16 cellular contexts compared by ENCODE assay signal in genomic region chr4:141860974-141861373, GRCh38.
DNase-seq lines count a peak whose midpoint lies in the region; ATAC-seq, FAIRE-seq and TF ChIP-seq lines count a peak whose summit lies in the region.
"Had no signal": no experiment of that assay in that cellular context is flagged by ENCODE, and none has a peak within 500 bp of the region (broad histone marks: within the 10 kb centered on the region; RNA-seq: fewer than 3 reads in every experiment).

No MANE protein-coding gene starts in this region.

- TF ChIP-seq CTCF in Loucy (conservative IDR thresholded peaks at IDR 0.05; ENCODE audit: low read length): peak; percentile 61
- TF ChIP-seq CTCF in WTC11 (IDR thresholded peaks at IDR 0.05): no peak
- peak in 1 of 6 experiments; percentile 3 for TF ChIP-seq CTCF in Peyer's patch (IDR thresholded peaks at IDR 0.05)

- no peaks in the 10 kb centered on the region for H3K36me3 ChIP-seq in H7 (replicated peaks; ENCODE audit: control insufficient read depth, insufficient read depth, low read length)
- no peaks in the 10 kb centered on the region for H3K36me3 ChIP-seq in Loucy (ENCODE audit: insufficient read depth, low read length)
- H3K36me3 ChIP-seq in Peyer's patch: no peaks in the 10 kb centered on the region
- H3K36me3 ChIP-seq: BLaER1 treated with 17β-estradiol and CSF1 and Interleukin-3, amounts not matched to agents 10 nM and 100 nM had no signal

- POLR2A ChIA-PET in WTC11 (lab: Charles Lee): no interaction called here

- no peaks in the 10 kb centered on the region for H3F3A ChIP-seq in Loucy (ENCODE audit: low read depth)

- CTCF ChIA-PET in WTC11 (lab: Charles Lee): interaction anchor here (1.1 to 1.5 kb wide), 3 partner anchors 8 to 408 kb away, joined by 3 to 5 read pairs (median 4); no protein-coding TSS in a partner anchor

- H3K4me3 ChIP-seq in H7 (ENCODE audit: insufficient read depth, low read depth, low read length) (no peak overlapping the region), Loucy (ENCODE audit: low read length, poor library complexity, severe bottlenecking) (no peak overlapping the region), Peyer's patch (no peak overlapping the region)
- H3K4me3 ChIP-seq: BLaER1 treated with 17β-estradiol and CSF1 and Interleukin-3, amounts not matched to agents 10 nM and 100 nM; lung had no signal

- H3K9me3 ChIP-seq in Loucy (ENCODE audit: insufficient read depth, low read depth, low read length): peaks cover 4% of the 10 kb centered on the region; the same call in 1 of the 2 replicates
- no peaks in the 10 kb centered on the region for H3K9me3 ChIP-seq in Peyer's patch

- peaks cover 11% of the 10 kb centered on the region for H3K36me3 Mint-ChIP-seq in WTC11
- H3K36me3 Mint-ChIP-seq: natural killer cell had no signal

- DNase-seq in H7: peak; percentile 4
- no peak for DNase-seq in WTC11 (ENCODE audit: low spot score)
- DNase-seq in kidney tubule cell (ENCODE audit: low spot score): peak; percentile 33
- DNase-seq in GM12892 (ENCODE audit: insufficient read length): no peak
- no peak for DNase-seq in Peyer's patch
- no peak for DNase-seq in AG20443 (ENCODE audit: low spot score)
- DNase-seq: effector memory CD4-positive, alpha-beta T cell; KBM-7; natural killer cell; NCI-H1436; NCI-H446 had no signal

- no peak for TF ChIP-seq POLR2A in GM12892 (IDR thresholded peaks at IDR 0.05; ENCODE audit: low read depth, low read length)
- TF ChIP-seq POLR2A in Peyer's patch (IDR thresholded peaks at IDR 0.05): no peak

- H4K20me1 ChIP-seq in Loucy (ENCODE audit: insufficient read depth, low read length, poor library complexity, severe bottlenecking): no peaks in the 10 kb centered on the region
- H4K20me1 ChIP-seq: BLaER1 treated with 17β-estradiol and CSF1 and Interleukin-3, amounts not matched to agents 10 nM and 100 nM had no signal

- H3K27me3 ChIP-seq in H7 (ENCODE audit: control insufficient read depth, insufficient read depth, low read length): no peaks in the 10 kb centered on the region
- H3K27me3 ChIP-seq in Loucy (ENCODE audit: insufficient read depth, low read length, poor library complexity, severe bottlenecking): no peaks in the 10 kb centered on the region
- no peaks in the 10 kb centered on the region for H3K27me3 ChIP-seq in Peyer's patch
- H3K27me3 ChIP-seq: BLaER1 treated with 17β-estradiol and CSF1 and Interleukin-3, amounts not matched to agents 10 nM and 100 nM had no signal

- H2AFZ ChIP-seq in Loucy (ENCODE audit: low read length): no peak overlapping the region

- H3K27ac Mint-ChIP-seq in WTC11: no peak overlapping the region
- H3K27ac Mint-ChIP-seq: activated T-helper 17 cell treated with anti-CD3 and anti-CD28 coated beads, Interleukin-2, amount 50 U/mL, for 72 hours; natural killer cell; progenitor cell of endocrine pancreas had no signal

- no peaks in the 10 kb centered on the region for H3K4me1 ChIP-seq in Loucy (ENCODE audit: insufficient read depth, low read length, poor library complexity, severe bottlenecking)
- no peaks in the 10 kb centered on the region for H3K4me1 ChIP-seq in Peyer's patch
- H3K4me1 ChIP-seq: BLaER1 treated with 17β-estradiol and CSF1 and Interleukin-3, amounts not matched to agents 10 nM and 100 nM had no signal

- no peak overlapping the region for H3K27ac ChIP-seq in Peyer's patch
- H3K27ac ChIP-seq: BLaER1 treated with 17β-estradiol and CSF1 and Interleukin-3, amounts not matched to agents 10 nM and 100 nM had no signal

- H3K9ac ChIP-seq in Loucy (ENCODE audit: low read depth, low read length, poor library complexity, severe bottlenecking): no peak overlapping the region
- H3K9ac ChIP-seq: BLaER1 treated with 17β-estradiol and CSF1 and Interleukin-3, amounts not matched to agents 10 nM and 100 nM had no signal

- no peak overlapping the region for H3K4me2 ChIP-seq in Loucy (ENCODE audit: low read depth, low read length, poor library complexity, severe bottlenecking)
- H3K4me2 ChIP-seq: BLaER1 treated with 17β-estradiol and CSF1 and Interleukin-3, amounts not matched to agents 10 nM and 100 nM had no signal

- H3K27me3 Mint-ChIP-seq in WTC11 (ENCODE audit: low read depth): no peaks in the 10 kb centered on the region; the same call in 1 of the 2 replicates
- H3K27me3 Mint-ChIP-seq: progenitor cell of endocrine pancreas had no signal

- no peak overlapping the region for H3K4me3 Mint-ChIP-seq in WTC11
- H3K4me3 Mint-ChIP-seq: activated T-helper 17 cell treated with anti-CD3 and anti-CD28 coated beads, Interleukin-2, amount 50 U/mL, for 72 hours; natural killer cell had no signal

- peak; percentile 79 for ATAC-seq in WTC11
- ATAC-seq: activated T-helper 17 cell treated with anti-CD3 and anti-CD28 coated beads, Interleukin-2, amount 50 U/mL, for 72 hours; natural killer cell had no signal

- peaks cover 12% of the 10 kb centered on the region for H3K9me3 Mint-ChIP-seq in WTC11

- no peak for FAIRE-seq in GM12892 (lab: Jason Lieb, UNC)

- H3K4me1 Mint-ChIP-seq in WTC11: no peaks in the 10 kb centered on the region; the same call in 1 of the 2 replicates
- H3K4me1 Mint-ChIP-seq: activated T-helper 17 cell treated with anti-CD3 and anti-CD28 coated beads, Interleukin-2, amount 50 U/mL, for 72 hours; natural killer cell had no signal

- no peaks in the 10 kb centered on the region for H3K79me2 ChIP-seq in Loucy (ENCODE audit: insufficient read depth, low read length)

- no peaks in the 10 kb centered on the region for H3K9me2 ChIP-seq in Loucy (replicated peaks; ENCODE audit: low read depth, low read length)

TF ChIP-seq in WTC11, 78 proteins besides CTCF, POLR2A, EP300 and RAD21 (continues in another document):
- TF ChIP-seq GTF2I (CRISPR knock-in tag; conservative IDR thresholded peaks at IDR 0.05) (no peak), NFYB (CRISPR knock-in tag; conservative IDR thresholded peaks at IDR 0.05; ENCODE audit: low read depth) (no peak), NFE2L1 (CRISPR knock-in tag; IDR thresholded peaks at IDR 0.05) (no peak), ZNF232 (CRISPR knock-in tag; IDR thresholded peaks at IDR 0.05) (no peak), SOX15 (CRISPR knock-in tag; IDR thresholded peaks at IDR 0.05) (no peak), FOXJ3 (CRISPR knock-in tag; IDR thresholded peaks at IDR 0.05; ENCODE audit: borderline replicate concordance) (no peak), MYBL2 (CRISPR knock-in tag; IDR thresholded peaks at IDR 0.05) (no peak)
- TF ChIP-seq, protein P1, sequence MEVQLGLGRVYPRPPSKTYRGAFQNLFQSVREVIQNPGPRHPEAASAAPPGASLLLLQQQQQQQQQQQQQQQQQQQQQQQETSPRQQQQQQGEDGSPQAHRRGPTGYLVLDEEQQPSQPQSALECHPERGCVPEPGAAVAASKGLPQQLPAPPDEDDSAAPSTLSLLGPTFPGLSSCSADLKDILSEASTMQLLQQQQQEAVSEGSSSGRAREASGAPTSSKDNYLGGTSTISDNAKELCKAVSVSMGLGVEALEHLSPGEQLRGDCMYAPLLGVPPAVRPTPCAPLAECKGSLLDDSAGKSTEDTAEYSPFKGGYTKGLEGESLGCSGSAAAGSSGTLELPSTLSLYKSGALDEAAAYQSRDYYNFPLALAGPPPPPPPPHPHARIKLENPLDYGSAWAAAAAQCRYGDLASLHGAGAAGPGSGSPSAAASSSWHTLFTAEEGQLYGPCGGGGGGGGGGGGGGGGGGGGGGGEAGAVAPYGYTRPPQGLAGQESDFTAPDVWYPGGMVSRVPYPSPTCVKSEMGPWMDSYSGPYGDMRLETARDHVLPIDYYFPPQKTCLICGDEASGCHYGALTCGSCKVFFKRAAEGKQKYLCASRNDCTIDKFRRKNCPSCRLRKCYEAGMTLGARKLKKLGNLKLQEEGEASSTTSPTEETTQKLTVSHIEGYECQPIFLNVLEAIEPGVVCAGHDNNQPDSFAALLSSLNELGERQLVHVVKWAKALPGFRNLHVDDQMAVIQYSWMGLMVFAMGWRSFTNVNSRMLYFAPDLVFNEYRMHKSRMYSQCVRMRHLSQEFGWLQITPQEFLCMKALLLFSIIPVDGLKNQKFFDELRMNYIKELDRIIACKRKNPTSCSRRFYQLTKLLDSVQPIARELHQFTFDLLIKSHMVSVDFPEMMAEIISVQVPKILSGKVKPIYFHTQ (CRISPR knock-in tag; IDR thresholded peaks at IDR 0.05): no peak
- TF ChIP-seq, protein P2, sequence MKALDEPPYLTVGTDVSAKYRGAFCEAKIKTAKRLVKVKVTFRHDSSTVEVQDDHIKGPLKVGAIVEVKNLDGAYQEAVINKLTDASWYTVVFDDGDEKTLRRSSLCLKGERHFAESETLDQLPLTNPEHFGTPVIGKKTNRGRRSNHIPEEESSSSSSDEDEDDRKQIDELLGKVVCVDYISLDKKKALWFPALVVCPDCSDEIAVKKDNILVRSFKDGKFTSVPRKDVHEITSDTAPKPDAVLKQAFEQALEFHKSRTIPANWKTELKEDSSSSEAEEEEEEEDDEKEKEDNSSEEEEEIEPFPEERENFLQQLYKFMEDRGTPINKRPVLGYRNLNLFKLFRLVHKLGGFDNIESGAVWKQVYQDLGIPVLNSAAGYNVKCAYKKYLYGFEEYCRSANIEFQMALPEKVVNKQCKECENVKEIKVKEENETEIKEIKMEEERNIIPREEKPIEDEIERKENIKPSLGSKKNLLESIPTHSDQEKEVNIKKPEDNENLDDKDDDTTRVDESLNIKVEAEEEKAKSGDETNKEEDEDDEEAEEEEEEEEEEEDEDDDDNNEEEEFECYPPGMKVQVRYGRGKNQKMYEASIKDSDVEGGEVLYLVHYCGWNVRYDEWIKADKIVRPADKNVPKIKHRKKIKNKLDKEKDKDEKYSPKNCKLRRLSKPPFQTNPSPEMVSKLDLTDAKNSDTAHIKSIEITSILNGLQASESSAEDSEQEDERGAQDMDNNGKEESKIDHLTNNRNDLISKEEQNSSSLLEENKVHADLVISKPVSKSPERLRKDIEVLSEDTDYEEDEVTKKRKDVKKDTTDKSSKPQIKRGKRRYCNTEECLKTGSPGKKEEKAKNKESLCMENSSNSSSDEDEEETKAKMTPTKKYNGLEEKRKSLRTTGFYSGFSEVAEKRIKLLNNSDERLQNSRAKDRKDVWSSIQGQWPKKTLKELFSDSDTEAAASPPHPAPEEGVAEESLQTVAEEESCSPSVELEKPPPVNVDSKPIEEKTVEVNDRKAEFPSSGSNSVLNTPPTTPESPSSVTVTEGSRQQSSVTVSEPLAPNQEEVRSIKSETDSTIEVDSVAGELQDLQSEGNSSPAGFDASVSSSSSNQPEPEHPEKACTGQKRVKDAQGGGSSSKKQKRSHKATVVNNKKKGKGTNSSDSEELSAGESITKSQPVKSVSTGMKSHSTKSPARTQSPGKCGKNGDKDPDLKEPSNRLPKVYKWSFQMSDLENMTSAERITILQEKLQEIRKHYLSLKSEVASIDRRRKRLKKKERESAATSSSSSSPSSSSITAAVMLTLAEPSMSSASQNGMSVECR (CRISPR knock-in tag; IDR thresholded peaks at IDR 0.05; ENCODE audit: borderline replicate concordance): no peak

Comparison
In these comparisons a context has a peak if more than half of its experiments do, and no peak if none do; other contexts are left out.
1. DNase-seq: peak in H7 (single experiment) and kidney tubule cell (single experiment); none in WTC11 (single experiment), GM12892 (single experiment), Peyer's patch (0 of 3) and AG20443 (single experiment).